ENCODE assay signal across 23 cellular contexts in genomic region chr16:86305440-86305839, GRCh38.
"Had no signal": no experiment of that assay in that cellular context is flagged by ENCODE, and none has a peak within 500 bp of the region (broad histone marks: within the 10 kb centered on the region; RNA-seq: fewer than 3 reads in every experiment).

No MANE protein-coding gene starts in this region.

- H3K36me3 Mint-ChIP-seq: brain; naive thymus-derived CD4-positive, alpha-beta T cell; WTC11 had no signal

- DNase-seq: activated CD4-positive, alpha-beta T cell treated with anti-CD3 and anti-CD28 coated beads for 36 hours; activated CD4-positive, alpha-beta T cell treated with anti-CD3 and anti-CD28 coated beads, Interleukin-2, amount 50 U/mL, for 4 hours; activated CD8-positive, alpha-beta memory T cell treated with anti-CD3 and anti-CD28 coated beads for 24 hours; activated CD8-positive, alpha-beta memory T cell treated with anti-CD3 and anti-CD28 coated beads, Interleukin-2, amount 50 U/mL, for 4 hours; activated T-cell treated with anti-CD3 and anti-CD28 coated beads, Interleukin-2, amount 50 U/mL, for 24 hours; aorta; caudate nucleus; dermis blood vessel endothelial cell; effector CD8-positive, alpha-beta T cell; erythroblast; hypothalamus; left ventricle myocardium superior; naive thymus-derived CD4-positive, alpha-beta T cell; occipital lobe; stimulated activated CD4-positive, alpha-beta T cell treated with anti-CD3 and anti-CD28 coated beads, Interleukin-4, amount 100 ng/mL, for 24 hours; stimulated activated naive CD8-positive, alpha-beta T cell treated with anti-CD3 and anti-CD28 coated beads, Interleukin-15, Interleukin-2, amounts not matched to agents 100 U/mL and 50 U/mL, for 24 hours; T-helper 1 cell; tibial artery had no signal

- ATAC-seq: activated CD4-positive, alpha-beta T cell treated with anti-CD3 and anti-CD28 coated beads for 36 hours; activated naive CD4-positive, alpha-beta T cell treated with anti-CD3 and anti-CD28 coated beads, Interleukin-2, amount 50 U/mL, for 72 hours; activated T-helper 17 cell treated with anti-CD3 and anti-CD28 coated beads, Interleukin-2, amount 50 U/mL, for 72 hours; left ventricle myocardium superior; naive thymus-derived CD4-positive, alpha-beta T cell; stimulated activated naive CD8-positive, alpha-beta T cell treated with anti-CD3 and anti-CD28 coated beads, Interleukin-15, Interleukin-2, amounts not matched to agents 100 U/mL and 50 U/mL, for 24 hours; WTC11 had no signal

- H3K27ac Mint-ChIP-seq: activated CD4-positive, alpha-beta T cell treated with anti-CD3 and anti-CD28 coated beads for 36 hours; activated naive CD4-positive, alpha-beta T cell treated with anti-CD3 and anti-CD28 coated beads, Interleukin-2, amount 50 U/mL, for 72 hours; activated T-cell treated with anti-CD3 and anti-CD28 coated beads, Interleukin-2, amount 50 U/mL, for 24 hours; activated T-helper 17 cell treated with anti-CD3 and anti-CD28 coated beads, Interleukin-2, amount 50 U/mL, for 72 hours; brain; naive thymus-derived CD4-positive, alpha-beta T cell; WTC11 had no signal

- H3K4me3 Mint-ChIP-seq: activated CD4-positive, alpha-beta T cell treated with anti-CD3 and anti-CD28 coated beads for 36 hours; activated T-cell treated with anti-CD3 and anti-CD28 coated beads, Interleukin-2, amount 50 U/mL, for 24 hours; activated T-helper 17 cell treated with anti-CD3 and anti-CD28 coated beads, Interleukin-2, amount 50 U/mL, for 72 hours; brain; naive thymus-derived CD4-positive, alpha-beta T cell; neural crest cell; WTC11 had no signal

- H3K36me3 ChIP-seq: tibial artery had no signal

- H3K9me3 Mint-ChIP-seq: activated T-cell treated with anti-CD3 and anti-CD28 coated beads, Interleukin-2, amount 50 U/mL, for 24 hours; activated T-helper 17 cell treated with anti-CD3 and anti-CD28 coated beads, Interleukin-2, amount 50 U/mL, for 72 hours; naive thymus-derived CD4-positive, alpha-beta T cell; neural crest cell; WTC11 had no signal

- H3K9me3 ChIP-seq: tibial artery had no signal

- H3K4me3 ChIP-seq: tibial artery had no signal

- H3K4me1 ChIP-seq: tibial artery had no signal

- H3K4me1 Mint-ChIP-seq: activated CD4-positive, alpha-beta T cell treated with anti-CD3 and anti-CD28 coated beads for 36 hours; activated T-helper 17 cell treated with anti-CD3 and anti-CD28 coated beads, Interleukin-2, amount 50 U/mL, for 72 hours had no signal

- H3K27ac ChIP-seq: tibial artery had no signal
